5 cellular contexts compared by ENCODE assay signal in genomic region chr18:58060254-58060653, GRCh38.
"Had no signal": no experiment of that assay in that cellular context is flagged by ENCODE, and none has a peak within 500 bp of the region (broad histone marks: within the 10 kb centered on the region; RNA-seq: fewer than 3 reads in every experiment).

No MANE protein-coding gene starts in this region.

- H3K27ac Mint-ChIP-seq: GM23338, H9 had no signal

- ATAC-seq: GM23338, K562 had no signal

- H3K9me3 Mint-ChIP-seq: GM23338, H9 had no signal

- H3K4me3 Mint-ChIP-seq: GM23338, H9 had no signal

- H3K4me3 ChIP-seq: GM23338, K562 had no signal

- DNase-seq: H9, HCEC 1CT, IMR-90 had no signal
